2 cellular contexts compared by ENCODE assay signal in the genomic region with DNA sequence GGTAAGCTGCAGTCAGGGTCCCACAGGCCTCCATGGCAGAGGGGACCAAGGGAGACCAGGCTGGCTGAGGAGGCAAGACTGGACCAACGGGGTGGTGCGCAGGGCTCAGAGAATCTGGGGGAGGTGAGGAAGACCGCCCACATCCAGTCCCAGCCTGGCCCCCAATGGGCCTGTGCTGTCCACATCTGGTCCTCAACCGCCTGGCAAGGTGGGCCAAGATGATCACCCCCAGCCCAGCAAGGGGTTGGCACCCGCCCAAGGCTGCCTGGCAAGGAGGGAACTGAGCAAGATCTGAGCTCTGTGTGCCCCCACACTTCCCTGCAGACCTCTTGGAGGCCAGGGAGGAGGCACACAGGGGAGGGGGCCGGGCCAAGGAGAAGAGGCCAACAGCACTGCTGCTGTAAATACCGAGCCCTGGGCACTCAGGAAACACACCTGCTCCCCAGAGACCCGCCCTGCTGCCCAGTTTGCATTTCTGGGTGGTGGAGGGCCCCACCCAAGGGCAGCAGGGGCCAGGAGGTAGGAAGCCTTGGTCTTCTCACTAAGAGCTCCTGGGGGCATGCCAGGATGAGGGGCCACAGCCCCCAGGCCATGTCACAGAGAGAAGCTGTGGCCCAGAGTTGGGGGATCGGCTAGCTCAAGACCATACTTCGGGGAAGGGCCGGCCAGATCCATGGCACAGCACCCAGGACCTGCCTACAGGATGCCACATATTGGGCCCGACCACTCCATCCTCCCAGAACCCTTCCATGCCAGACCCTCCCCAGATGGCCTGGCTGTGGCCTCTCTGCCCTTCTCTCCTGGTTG.
TF ChIP-seq lines count a peak whose summit lies in the region.

No MANE protein-coding gene starts in this region.

TF ChIP-seq in HEK293, 187 proteins besides CTCF, POLR2A, EP300 and RAD21 (continued from another document):
- TF ChIP-seq, protein P1, sequence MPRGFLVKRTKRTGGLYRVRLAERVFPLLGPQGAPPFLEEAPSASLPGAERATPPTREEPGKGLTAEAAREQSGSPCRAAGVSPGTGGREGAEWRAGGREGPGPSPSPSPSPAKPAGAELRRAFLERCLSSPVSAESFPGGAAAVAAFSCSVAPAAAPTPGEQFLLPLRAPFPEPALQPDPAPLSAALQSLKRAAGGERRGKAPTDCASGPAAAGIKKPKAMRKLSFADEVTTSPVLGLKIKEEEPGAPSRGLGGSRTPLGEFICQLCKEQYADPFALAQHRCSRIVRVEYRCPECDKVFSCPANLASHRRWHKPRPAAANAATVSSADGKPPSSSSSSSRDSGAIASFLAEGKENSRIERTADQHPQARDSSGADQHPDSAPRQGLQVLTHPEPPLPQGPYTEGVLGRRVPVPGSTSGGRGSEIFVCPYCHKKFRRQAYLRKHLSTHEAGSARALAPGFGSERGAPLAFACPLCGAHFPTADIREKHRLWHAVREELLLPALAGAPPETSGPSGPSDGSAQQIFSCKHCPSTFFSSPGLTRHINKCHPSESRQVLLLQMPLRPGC (tag by site-specific recombination; IDR thresholded peaks at IDR 0.05) = no peak
- TF ChIP-seq SETDB1 (IDR thresholded peaks at IDR 0.05; ENCODE audit: insufficient read length, low read length) = no peak
- TF ChIP-seq, protein P2, sequence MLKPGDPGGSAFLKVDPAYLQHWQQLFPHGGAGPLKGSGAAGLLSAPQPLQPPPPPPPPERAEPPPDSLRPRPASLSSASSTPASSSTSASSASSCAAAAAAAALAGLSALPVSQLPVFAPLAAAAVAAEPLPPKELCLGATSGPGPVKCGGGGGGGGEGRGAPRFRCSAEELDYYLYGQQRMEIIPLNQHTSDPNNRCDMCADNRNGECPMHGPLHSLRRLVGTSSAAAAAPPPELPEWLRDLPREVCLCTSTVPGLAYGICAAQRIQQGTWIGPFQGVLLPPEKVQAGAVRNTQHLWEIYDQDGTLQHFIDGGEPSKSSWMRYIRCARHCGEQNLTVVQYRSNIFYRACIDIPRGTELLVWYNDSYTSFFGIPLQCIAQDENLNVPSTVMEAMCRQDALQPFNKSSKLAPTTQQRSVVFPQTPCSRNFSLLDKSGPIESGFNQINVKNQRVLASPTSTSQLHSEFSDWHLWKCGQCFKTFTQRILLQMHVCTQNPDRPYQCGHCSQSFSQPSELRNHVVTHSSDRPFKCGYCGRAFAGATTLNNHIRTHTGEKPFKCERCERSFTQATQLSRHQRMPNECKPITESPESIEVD (tag by site-specific recombination; IDR thresholded peaks at IDR 0.05) = no peak
- no peak for TF ChIP-seq YY1 (tag by site-specific recombination; IDR thresholded peaks at IDR 0.05)
- TF ChIP-seq SALL2 (tag by site-specific recombination; IDR thresholded peaks at IDR 0.05; ENCODE audit: borderline replicate concordance) = no peak
- peak; percentile 40 for TF ChIP-seq ZFHX2 (tag by site-specific recombination; conservative IDR thresholded peaks at IDR 0.05)
- TF ChIP-seq ZNF416 (tag by site-specific recombination; IDR thresholded peaks at IDR 0.05) = no peak
- no peak for TF ChIP-seq ZNF121 (tag by site-specific recombination; IDR thresholded peaks at IDR 0.05)
- TF ChIP-seq ZNF341 (tag by site-specific recombination; IDR thresholded peaks at IDR 0.05; ENCODE audit: low read depth) = no peak
- no peak for TF ChIP-seq ZFP41 (tag by site-specific recombination; IDR thresholded peaks at IDR 0.05; ENCODE audit: borderline replicate concordance)
- TF ChIP-seq KLF1 (tag by site-specific recombination; IDR thresholded peaks at IDR 0.05) = peak; percentile 76
- TF ChIP-seq, protein P3, sequence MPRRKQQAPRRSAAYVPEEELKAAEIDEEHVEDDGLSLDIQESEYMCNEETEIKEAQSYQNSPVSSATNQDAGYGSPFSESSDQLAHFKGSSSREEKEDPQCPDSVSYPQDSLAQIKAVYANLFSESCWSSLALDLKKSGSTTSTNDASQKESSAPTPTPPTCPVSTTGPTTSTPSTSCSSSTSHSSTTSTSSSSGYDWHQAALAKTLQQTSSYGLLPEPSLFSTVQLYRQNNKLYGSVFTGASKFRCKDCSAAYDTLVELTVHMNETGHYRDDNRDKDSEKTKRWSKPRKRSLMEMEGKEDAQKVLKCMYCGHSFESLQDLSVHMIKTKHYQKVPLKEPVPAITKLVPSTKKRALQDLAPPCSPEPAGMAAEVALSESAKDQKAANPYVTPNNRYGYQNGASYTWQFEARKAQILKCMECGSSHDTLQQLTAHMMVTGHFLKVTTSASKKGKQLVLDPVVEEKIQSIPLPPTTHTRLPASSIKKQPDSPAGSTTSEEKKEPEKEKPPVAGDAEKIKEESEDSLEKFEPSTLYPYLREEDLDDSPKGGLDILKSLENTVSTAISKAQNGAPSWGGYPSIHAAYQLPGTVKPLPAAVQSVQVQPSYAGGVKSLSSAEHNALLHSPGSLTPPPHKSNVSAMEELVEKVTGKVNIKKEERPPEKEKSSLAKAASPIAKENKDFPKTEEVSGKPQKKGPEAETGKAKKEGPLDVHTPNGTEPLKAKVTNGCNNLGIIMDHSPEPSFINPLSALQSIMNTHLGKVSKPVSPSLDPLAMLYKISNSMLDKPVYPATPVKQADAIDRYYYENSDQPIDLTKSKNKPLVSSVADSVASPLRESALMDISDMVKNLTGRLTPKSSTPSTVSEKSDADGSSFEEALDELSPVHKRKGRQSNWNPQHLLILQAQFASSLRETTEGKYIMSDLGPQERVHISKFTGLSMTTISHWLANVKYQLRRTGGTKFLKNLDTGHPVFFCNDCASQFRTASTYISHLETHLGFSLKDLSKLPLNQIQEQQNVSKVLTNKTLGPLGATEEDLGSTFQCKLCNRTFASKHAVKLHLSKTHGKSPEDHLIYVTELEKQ (tag by site-specific recombination; IDR thresholded peaks at IDR 0.05; ENCODE audit: borderline replicate concordance) = no peak
- TF ChIP-seq ZNF112 (tag by site-specific recombination; IDR thresholded peaks at IDR 0.05) = no peak
- no peak for TF ChIP-seq OSR2 (tag by site-specific recombination; IDR thresholded peaks at IDR 0.05)
- TF ChIP-seq, protein P4, sequence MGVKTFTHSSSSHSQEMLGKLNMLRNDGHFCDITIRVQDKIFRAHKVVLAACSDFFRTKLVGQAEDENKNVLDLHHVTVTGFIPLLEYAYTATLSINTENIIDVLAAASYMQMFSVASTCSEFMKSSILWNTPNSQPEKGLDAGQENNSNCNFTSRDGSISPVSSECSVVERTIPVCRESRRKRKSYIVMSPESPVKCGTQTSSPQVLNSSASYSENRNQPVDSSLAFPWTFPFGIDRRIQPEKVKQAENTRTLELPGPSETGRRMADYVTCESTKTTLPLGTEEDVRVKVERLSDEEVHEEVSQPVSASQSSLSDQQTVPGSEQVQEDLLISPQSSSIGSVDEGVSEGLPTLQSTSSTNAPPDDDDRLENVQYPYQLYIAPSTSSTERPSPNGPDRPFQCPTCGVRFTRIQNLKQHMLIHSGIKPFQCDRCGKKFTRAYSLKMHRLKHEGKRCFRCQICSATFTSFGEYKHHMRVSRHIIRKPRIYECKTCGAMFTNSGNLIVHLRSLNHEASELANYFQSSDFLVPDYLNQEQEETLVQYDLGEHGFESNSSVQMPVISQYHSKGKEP (tag by site-specific recombination; IDR thresholded peaks at IDR 0.05) = no peak
- TF ChIP-seq ZNF140 (tag by site-specific recombination; IDR thresholded peaks at IDR 0.05) = no peak
- TF ChIP-seq ZNF621 (tag by site-specific recombination; IDR thresholded peaks at IDR 0.05) = no peak

TF ChIP-seq in WTC11, 78 proteins besides CTCF, POLR2A, EP300 and RAD21 (continued from another document):
- TF ChIP-seq, protein P5, sequence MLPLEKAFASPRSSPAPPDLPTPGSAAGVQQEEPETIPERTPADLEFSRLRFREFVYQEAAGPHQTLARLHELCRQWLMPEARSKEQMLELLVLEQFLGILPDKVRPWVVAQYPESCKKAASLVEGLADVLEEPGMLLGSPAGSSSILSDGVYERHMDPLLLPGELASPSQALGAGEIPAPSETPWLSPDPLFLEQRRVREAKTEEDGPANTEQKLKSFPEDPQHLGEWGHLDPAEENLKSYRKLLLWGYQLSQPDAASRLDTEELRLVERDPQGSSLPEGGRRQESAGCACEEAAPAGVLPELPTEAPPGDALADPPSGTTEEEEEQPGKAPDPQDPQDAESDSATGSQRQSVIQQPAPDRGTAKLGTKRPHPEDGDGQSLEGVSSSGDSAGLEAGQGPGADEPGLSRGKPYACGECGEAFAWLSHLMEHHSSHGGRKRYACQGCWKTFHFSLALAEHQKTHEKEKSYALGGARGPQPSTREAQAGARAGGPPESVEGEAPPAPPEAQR (CRISPR knock-in tag; IDR thresholded peaks at IDR 0.05) = no peak
- TF ChIP-seq FOXK1 (CRISPR knock-in tag; IDR thresholded peaks at IDR 0.05) (no peak), CREB1 (CRISPR knock-in tag; IDR thresholded peaks at IDR 0.05) (no peak), FOXJ3 (CRISPR knock-in tag; IDR thresholded peaks at IDR 0.05; ENCODE audit: borderline replicate concordance) (no peak), ZNF416 (CRISPR knock-in tag; IDR thresholded peaks at IDR 0.05) (no peak), NR2C2 (CRISPR knock-in tag; IDR thresholded peaks at IDR 0.05) (no peak), PRRX2 (CRISPR knock-in tag; IDR thresholded peaks at IDR 0.05) (no peak), ZNF423 (CRISPR knock-in tag; IDR thresholded peaks at IDR 0.05) (no peak)
- TF ChIP-seq, protein P6, sequence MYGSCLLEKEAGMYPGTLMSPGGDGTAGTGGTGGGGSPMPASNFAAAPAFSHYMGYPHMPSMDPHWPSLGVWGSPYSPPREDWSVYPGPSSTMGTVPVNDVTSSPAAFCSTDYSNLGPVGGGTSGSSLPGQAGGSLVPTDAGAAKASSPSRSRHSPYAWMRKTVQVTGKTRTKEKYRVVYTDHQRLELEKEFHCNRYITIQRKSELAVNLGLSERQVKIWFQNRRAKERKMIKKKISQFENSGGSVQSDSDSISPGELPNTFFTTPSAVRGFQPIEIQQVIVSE (CRISPR knock-in tag; IDR thresholded peaks at IDR 0.05; ENCODE audit: borderline replicate concordance) = no peak
- TF ChIP-seq, protein P7, sequence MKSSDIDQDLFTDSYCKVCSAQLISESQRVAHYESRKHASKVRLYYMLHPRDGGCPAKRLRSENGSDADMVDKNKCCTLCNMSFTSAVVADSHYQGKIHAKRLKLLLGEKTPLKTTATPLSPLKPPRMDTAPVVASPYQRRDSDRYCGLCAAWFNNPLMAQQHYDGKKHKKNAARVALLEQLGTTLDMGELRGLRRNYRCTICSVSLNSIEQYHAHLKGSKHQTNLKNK (CRISPR knock-in tag; IDR thresholded peaks at IDR 0.05) = no peak
- TF ChIP-seq, protein P8, sequence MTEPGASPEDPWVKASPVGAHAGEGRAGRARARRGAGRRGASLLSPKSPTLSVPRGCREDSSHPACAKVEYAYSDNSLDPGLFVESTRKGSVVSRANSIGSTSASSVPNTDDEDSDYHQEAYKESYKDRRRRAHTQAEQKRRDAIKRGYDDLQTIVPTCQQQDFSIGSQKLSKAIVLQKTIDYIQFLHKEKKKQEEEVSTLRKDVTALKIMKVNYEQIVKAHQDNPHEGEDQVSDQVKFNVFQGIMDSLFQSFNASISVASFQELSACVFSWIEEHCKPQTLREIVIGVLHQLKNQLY (CRISPR knock-in tag; IDR thresholded peaks at IDR 0.05) = no peak
- TF ChIP-seq, protein P9, sequence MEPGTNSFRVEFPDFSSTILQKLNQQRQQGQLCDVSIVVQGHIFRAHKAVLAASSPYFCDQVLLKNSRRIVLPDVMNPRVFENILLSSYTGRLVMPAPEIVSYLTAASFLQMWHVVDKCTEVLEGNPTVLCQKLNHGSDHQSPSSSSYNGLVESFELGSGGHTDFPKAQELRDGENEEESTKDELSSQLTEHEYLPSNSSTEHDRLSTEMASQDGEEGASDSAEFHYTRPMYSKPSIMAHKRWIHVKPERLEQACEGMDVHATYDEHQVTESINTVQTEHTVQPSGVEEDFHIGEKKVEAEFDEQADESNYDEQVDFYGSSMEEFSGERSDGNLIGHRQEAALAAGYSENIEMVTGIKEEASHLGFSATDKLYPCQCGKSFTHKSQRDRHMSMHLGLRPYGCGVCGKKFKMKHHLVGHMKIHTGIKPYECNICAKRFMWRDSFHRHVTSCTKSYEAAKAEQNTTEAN (CRISPR knock-in tag; IDR thresholded peaks at IDR 0.05) = no peak
